In the genomic region with DNA sequence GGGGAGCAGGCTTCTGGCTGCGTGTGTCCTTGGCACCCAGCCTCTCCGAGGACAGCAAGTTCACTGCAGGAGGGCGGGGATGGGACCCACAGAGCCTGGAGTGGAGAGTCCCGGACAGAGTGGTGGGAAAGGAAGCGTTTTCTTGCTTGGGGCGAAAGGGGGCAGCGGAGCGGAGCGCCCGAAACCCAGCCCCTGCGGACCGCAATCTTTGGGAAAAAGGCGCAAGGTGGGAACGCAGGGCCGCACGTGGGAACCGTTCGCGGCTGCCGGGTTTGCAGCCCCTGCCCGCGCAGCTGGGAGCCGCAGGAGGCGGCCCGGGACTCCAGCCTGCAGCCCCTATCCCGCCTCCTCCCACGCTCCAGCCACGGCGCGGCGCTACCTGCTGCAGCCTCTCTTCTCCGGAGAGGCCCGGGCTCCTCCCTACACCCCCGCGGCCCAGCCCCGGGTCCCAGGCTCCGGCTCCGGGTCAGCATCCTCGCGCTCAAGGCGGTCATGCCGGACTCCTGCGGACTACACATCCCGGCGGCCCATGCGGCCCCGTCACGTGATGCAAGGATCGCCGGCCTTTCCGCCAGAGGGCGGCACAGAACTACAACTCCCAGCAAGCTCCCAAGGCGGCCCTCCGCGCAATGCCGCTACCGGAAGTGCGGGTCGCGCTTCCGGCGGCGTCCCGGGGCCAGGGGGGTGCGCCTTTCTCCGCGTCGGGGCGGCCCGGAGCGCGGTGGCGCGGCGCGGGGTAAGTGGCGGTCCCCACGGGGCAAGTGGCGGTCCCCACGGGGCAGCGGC, we compare ENCODE assay signal across 1 cellular context.
TF ChIP-seq lines count a peak whose summit lies in the region.

TSS of gene NTHL1 (minus strand) at position 505 of the 786 bp plus-strand sequence. CDS start at position 494, 11 bp downstream.
TSS of gene TSC2 (plus strand) at position 656 of the 786 bp plus-strand sequence. CDS start 631 bp downstream, outside the sequence.

TF ChIP-seq in HepG2, 621 proteins besides CTCF, POLR2A, EP300 and RAD21 (continued from another document and continues in another):
- TF ChIP-seq, protein P1, sequence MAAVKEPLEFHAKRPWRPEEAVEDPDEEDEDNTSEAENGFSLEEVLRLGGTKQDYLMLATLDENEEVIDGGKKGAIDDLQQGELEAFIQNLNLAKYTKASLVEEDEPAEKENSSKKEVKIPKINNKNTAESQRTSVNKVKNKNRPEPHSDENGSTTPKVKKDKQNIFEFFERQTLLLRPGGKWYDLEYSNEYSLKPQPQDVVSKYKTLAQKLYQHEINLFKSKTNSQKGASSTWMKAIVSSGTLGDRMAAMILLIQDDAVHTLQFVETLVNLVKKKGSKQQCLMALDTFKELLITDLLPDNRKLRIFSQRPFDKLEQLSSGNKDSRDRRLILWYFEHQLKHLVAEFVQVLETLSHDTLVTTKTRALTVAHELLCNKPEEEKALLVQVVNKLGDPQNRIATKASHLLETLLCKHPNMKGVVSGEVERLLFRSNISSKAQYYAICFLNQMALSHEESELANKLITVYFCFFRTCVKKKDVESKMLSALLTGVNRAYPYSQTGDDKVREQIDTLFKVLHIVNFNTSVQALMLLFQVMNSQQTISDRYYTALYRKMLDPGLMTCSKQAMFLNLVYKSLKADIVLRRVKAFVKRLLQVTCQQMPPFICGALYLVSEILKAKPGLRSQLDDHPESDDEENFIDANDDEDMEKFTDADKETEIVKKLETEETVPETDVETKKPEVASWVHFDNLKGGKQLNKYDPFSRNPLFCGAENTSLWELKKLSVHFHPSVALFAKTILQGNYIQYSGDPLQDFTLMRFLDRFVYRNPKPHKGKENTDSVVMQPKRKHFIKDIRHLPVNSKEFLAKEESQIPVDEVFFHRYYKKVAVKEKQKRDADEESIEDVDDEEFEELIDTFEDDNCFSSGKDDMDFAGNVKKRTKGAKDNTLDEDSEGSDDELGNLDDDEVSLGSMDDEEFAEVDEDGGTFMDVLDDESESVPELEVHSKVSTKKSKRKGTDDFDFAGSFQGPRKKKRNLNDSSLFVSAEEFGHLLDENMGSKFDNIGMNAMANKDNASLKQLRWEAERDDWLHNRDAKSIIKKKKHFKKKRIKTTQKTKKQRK (IDR thresholded peaks at IDR 0.05; ENCODE audit: low read length) = no peak
- TF ChIP-seq HOXD1 (CRISPR knock-in tag; IDR thresholded peaks at IDR 0.05) (no peak; the same call in none of the 2 replicates), ATAD3A (CRISPR knock-in tag; IDR thresholded peaks at IDR 0.05) (no peak), ZSCAN9 (CRISPR knock-in tag; IDR thresholded peaks at IDR 0.05; ENCODE audit: borderline replicate concordance) (no peak), JDP2 (CRISPR knock-in tag; IDR thresholded peaks at IDR 0.05; ENCODE audit: borderline replicate concordance) (no peak), HNF4G (IDR thresholded peaks at IDR 0.05; ENCODE audit: borderline replicate concordance, low read depth, low read length) (no peak), HNF4G (CRISPR knock-in tag; IDR thresholded peaks at IDR 0.05; ENCODE audit: borderline replicate concordance, low read depth) (no peak), HIVEP1 (CRISPR knock-in tag; IDR thresholded peaks at IDR 0.05) (peak; percentile 28; the same call in 1 of the 2 replicates), ZNF33B (CRISPR knock-in tag; IDR thresholded peaks at IDR 0.05) (no peak), MED13 (CRISPR knock-in tag; IDR thresholded peaks at IDR 0.05) (no peak), RFX3 (CRISPR knock-in tag; IDR thresholded peaks at IDR 0.05) (0 out of 2 replicates have a peak, but pooled peaks have one; percentile 8), ISL2 (CRISPR knock-in tag; IDR thresholded peaks at IDR 0.05) (peak; percentile 15; the same call in 1 of the 2 replicates), ZNF296 (CRISPR knock-in tag; conservative IDR thresholded peaks at IDR 0.05) (no peak), IRX3 (CRISPR knock-in tag; IDR thresholded peaks at IDR 0.05; ENCODE audit: borderline replicate concordance, low read depth) (peak; percentile 64; the same call in 1 of the 2 replicates), ZNF644 (CRISPR knock-in tag; IDR thresholded peaks at IDR 0.05; ENCODE audit: low read depth) (no peak), NFE2L1 (CRISPR knock-in tag; IDR thresholded peaks at IDR 0.05; ENCODE audit: borderline replicate concordance) (peak; percentile 16; the same call in 1 of the 2 replicates), RBM39 (IDR thresholded peaks at IDR 0.05; ENCODE audit: low read depth, low read length, poor library complexity, severe bottlenecking) (no peak), ZNF326 (CRISPR knock-in tag; IDR thresholded peaks at IDR 0.05; ENCODE audit: borderline replicate concordance) (no peak), POLR2AphosphoS5 (IDR thresholded peaks at IDR 0.05; ENCODE audit: low read depth, low read length) (peak; percentile 29), GZF1 (CRISPR knock-in tag; IDR thresholded peaks at IDR 0.05) (peak; percentile 59; the same call in 1 of the 2 replicates), TCF7 (IDR thresholded peaks at IDR 0.05; ENCODE audit: low read depth) (no peak), KLF15 (CRISPR knock-in tag; IDR thresholded peaks at IDR 0.05; ENCODE audit: borderline replicate concordance) (no peak), ZNF567 (CRISPR knock-in tag; IDR thresholded peaks at IDR 0.05; ENCODE audit: borderline replicate concordance) (peak; percentile 18; the same call in 1 of the 2 replicates), HCFC1 (IDR thresholded peaks at IDR 0.05; ENCODE audit: low read depth, low read length) (peak; percentile 99), ZNF607 (CRISPR knock-in tag; IDR thresholded peaks at IDR 0.05; ENCODE audit: borderline replicate concordance) (peak; percentile 48; the same call in 1 of the 2 replicates), THRA (CRISPR knock-in tag; IDR thresholded peaks at IDR 0.05; ENCODE audit: borderline replicate concordance) (no peak; the same call in 1 of the 2 replicates), ZNF670 (CRISPR knock-in tag; IDR thresholded peaks at IDR 0.05; ENCODE audit: borderline replicate concordance) (peak; percentile 67; the same call in 1 of the 2 replicates), KLF12 (CRISPR knock-in tag; IDR thresholded peaks at IDR 0.05; ENCODE audit: borderline replicate concordance) (no peak; the same call in none of the 2 replicates), ARHGAP35 (CRISPR knock-in tag; IDR thresholded peaks at IDR 0.05; ENCODE audit: borderline replicate concordance) (no peak)
- TF ChIP-seq, protein P2, sequence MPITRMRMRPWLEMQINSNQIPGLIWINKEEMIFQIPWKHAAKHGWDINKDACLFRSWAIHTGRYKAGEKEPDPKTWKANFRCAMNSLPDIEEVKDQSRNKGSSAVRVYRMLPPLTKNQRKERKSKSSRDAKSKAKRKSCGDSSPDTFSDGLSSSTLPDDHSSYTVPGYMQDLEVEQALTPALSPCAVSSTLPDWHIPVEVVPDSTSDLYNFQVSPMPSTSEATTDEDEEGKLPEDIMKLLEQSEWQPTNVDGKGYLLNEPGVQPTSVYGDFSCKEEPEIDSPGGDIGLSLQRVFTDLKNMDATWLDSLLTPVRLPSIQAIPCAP (CRISPR knock-in tag; IDR thresholded peaks at IDR 0.05; ENCODE audit: low read depth) = no peak
- TF ChIP-seq, protein P3, sequence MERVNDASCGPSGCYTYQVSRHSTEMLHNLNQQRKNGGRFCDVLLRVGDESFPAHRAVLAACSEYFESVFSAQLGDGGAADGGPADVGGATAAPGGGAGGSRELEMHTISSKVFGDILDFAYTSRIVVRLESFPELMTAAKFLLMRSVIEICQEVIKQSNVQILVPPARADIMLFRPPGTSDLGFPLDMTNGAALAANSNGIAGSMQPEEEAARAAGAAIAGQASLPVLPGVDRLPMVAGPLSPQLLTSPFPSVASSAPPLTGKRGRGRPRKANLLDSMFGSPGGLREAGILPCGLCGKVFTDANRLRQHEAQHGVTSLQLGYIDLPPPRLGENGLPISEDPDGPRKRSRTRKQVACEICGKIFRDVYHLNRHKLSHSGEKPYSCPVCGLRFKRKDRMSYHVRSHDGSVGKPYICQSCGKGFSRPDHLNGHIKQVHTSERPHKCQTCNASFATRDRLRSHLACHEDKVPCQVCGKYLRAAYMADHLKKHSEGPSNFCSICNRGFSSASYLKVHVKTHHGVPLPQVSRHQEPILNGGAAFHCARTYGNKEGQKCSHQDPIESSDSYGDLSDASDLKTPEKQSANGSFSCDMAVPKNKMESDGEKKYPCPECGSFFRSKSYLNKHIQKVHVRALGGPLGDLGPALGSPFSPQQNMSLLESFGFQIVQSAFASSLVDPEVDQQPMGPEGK (CRISPR knock-in tag; IDR thresholded peaks at IDR 0.05) = peak; percentile 68
- TF ChIP-seq, protein P4, sequence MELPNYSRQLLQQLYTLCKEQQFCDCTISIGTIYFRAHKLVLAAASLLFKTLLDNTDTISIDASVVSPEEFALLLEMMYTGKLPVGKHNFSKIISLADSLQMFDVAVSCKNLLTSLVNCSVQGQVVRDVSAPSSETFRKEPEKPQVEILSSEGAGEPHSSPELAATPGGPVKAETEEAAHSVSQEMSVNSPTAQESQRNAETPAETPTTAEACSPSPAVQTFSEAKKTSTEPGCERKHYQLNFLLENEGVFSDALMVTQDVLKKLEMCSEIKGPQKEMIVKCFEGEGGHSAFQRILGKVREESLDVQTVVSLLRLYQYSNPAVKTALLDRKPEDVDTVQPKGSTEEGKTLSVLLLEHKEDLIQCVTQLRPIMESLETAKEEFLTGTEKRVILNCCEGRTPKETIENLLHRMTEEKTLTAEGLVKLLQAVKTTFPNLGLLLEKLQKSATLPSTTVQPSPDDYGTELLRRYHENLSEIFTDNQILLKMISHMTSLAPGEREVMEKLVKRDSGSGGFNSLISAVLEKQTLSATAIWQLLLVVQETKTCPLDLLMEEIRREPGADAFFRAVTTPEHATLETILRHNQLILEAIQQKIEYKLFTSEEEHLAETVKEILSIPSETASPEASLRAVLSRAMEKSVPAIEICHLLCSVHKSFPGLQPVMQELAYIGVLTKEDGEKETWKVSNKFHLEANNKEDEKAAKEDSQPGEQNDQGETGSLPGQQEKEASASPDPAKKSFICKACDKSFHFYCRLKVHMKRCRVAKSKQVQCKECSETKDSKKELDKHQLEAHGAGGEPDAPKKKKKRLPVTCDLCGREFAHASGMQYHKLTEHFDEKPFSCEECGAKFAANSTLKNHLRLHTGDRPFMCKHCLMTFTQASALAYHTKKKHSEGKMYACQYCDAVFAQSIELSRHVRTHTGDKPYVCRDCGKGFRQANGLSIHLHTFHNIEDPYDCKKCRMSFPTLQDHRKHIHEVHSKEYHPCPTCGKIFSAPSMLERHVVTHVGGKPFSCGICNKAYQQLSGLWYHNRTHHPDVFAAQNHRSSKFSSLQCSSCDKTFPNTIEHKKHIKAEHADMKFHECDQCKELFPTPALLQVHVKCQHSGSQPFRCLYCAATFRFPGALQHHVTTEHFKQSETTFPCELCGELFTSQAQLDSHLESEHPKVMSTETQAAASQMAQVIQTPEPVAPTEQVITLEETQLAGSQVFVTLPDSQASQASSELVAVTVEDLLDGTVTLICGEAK (IDR thresholded peaks at IDR 0.05) = peak; percentile 72
- TF ChIP-seq, protein P4 (CRISPR knock-in tag; IDR thresholded peaks at IDR 0.05) = peak; percentile 76
- TF ChIP-seq, protein P5, sequence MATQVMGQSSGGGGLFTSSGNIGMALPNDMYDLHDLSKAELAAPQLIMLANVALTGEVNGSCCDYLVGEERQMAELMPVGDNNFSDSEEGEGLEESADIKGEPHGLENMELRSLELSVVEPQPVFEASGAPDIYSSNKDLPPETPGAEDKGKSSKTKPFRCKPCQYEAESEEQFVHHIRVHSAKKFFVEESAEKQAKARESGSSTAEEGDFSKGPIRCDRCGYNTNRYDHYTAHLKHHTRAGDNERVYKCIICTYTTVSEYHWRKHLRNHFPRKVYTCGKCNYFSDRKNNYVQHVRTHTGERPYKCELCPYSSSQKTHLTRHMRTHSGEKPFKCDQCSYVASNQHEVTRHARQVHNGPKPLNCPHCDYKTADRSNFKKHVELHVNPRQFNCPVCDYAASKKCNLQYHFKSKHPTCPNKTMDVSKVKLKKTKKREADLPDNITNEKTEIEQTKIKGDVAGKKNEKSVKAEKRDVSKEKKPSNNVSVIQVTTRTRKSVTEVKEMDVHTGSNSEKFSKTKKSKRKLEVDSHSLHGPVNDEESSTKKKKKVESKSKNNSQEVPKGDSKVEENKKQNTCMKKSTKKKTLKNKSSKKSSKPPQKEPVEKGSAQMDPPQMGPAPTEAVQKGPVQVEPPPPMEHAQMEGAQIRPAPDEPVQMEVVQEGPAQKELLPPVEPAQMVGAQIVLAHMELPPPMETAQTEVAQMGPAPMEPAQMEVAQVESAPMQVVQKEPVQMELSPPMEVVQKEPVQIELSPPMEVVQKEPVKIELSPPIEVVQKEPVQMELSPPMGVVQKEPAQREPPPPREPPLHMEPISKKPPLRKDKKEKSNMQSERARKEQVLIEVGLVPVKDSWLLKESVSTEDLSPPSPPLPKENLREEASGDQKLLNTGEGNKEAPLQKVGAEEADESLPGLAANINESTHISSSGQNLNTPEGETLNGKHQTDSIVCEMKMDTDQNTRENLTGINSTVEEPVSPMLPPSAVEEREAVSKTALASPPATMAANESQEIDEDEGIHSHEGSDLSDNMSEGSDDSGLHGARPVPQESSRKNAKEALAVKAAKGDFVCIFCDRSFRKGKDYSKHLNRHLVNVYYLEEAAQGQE (IDR thresholded peaks at IDR 0.05; ENCODE audit: borderline replicate concordance in 1 of 2, low read depth in 1 of 2, low read length in 2 of 2) = no peak
